Comparison of ENCODE assay signal across 29 cellular contexts in genomic region chrX:115053223-115053622, GRCh38. TPM values are rescaled to one million over a fixed set of nuclear protein-coding genes. Genes with fewer than 3 reads are reported as not detected.
"Had no signal": no experiment of that assay in that cellular context is flagged by ENCODE, and none has a peak within 500 bp of the region (broad histone marks: within the 10 kb centered on the region; RNA-seq: fewer than 3 reads in every experiment).

No MANE protein-coding gene starts in this region.

- DNase-seq: colonic mucosa; cortex of kidney; dermis blood vessel endothelial cell; dorsolateral prefrontal cortex; effector CD4-positive, alpha-beta T cell; effector CD8-positive, alpha-beta T cell; effector memory CD4-positive, alpha-beta T cell; effector memory CD8-positive, alpha-beta T cell; endodermal cell; erythroblast; esophagus squamous epithelium; foreskin fibroblast; foreskin keratinocyte; foreskin melanocyte; gastrocnemius medialis; glutamatergic neuron; head of caudate nucleus; heart left ventricle; heart right ventricle had no signal

- FAIRE-seq: colon, endometrium, frontal cortex had no signal

- H3K27ac ChIP-seq: colonic mucosa, coronary artery, dorsolateral prefrontal cortex, epithelial cell of prostate, esophagus muscularis mucosa, esophagus squamous epithelium, foreskin keratinocyte, gastrocnemius medialis, gastroesophageal sphincter, heart left ventricle, heart right ventricle had no signal

- H3K4me3 ChIP-seq: colonic mucosa, coronary artery, dorsolateral prefrontal cortex, esophagus muscularis mucosa, esophagus squamous epithelium, gastrocnemius medialis, gastroesophageal sphincter, heart left ventricle, heart right ventricle had no signal

- H3K4me1 ChIP-seq: colonic mucosa, esophagus squamous epithelium, foreskin keratinocyte, gastrocnemius medialis had no signal

- ATAC-seq: effector memory CD8-positive, alpha-beta T cell; esophagus mucosa; foreskin keratinocyte; gastrocnemius medialis; gastroesophageal sphincter; heart left ventricle; heart right ventricle had no signal

- H3K4me3 Mint-ChIP-seq: dendritic cell treated with granulocyte-macrophage colony-stimulating factor and Interleukin-4, amounts not matched to agents 40 ng/mL and 50 ng/mL, for 4 days; effector memory CD8-positive, alpha-beta T cell; endodermal cell had no signal

- H3K9me3 ChIP-seq: colonic mucosa, esophagus muscularis mucosa, esophagus squamous epithelium, gastrocnemius medialis, gastroesophageal sphincter, heart left ventricle, heart right ventricle had no signal

- H3K27me3 Mint-ChIP-seq: dendritic cell treated with granulocyte-macrophage colony-stimulating factor and Interleukin-4, amounts not matched to agents 40 ng/mL and 50 ng/mL, for 4 days; effector memory CD8-positive, alpha-beta T cell had no signal

- H3K9me3 Mint-ChIP-seq: dendritic cell treated with granulocyte-macrophage colony-stimulating factor and Interleukin-4, amounts not matched to agents 40 ng/mL and 50 ng/mL, for 4 days; endodermal cell had no signal

- H3K4me1 Mint-ChIP-seq: endodermal cell had no signal

- H3K27ac Mint-ChIP-seq: dendritic cell treated with granulocyte-macrophage colony-stimulating factor and Interleukin-4, amounts not matched to agents 40 ng/mL and 50 ng/mL, for 4 days; effector memory CD8-positive, alpha-beta T cell; endodermal cell had no signal

- H3K27me3 ChIP-seq: colonic mucosa, esophagus muscularis mucosa, esophagus squamous epithelium, foreskin keratinocyte, gastroesophageal sphincter had no signal

- H3K36me3 ChIP-seq: colonic mucosa, esophagus muscularis mucosa, esophagus squamous epithelium, gastrocnemius medialis, gastroesophageal sphincter, heart left ventricle, heart right ventricle had no signal

RNA-seq across cellular contexts. Expression of gene IL13RA2, which starts 35.8 kb away (rescaled TPM):
- total RNA-seq: endodermal cell, endothelial cell of umbilical vein had no signal
- polyA plus RNA-seq: endothelial cell of umbilical vein had no signal
